Comparison of ENCODE assay signal across 1 cellular context in the genomic region with DNA sequence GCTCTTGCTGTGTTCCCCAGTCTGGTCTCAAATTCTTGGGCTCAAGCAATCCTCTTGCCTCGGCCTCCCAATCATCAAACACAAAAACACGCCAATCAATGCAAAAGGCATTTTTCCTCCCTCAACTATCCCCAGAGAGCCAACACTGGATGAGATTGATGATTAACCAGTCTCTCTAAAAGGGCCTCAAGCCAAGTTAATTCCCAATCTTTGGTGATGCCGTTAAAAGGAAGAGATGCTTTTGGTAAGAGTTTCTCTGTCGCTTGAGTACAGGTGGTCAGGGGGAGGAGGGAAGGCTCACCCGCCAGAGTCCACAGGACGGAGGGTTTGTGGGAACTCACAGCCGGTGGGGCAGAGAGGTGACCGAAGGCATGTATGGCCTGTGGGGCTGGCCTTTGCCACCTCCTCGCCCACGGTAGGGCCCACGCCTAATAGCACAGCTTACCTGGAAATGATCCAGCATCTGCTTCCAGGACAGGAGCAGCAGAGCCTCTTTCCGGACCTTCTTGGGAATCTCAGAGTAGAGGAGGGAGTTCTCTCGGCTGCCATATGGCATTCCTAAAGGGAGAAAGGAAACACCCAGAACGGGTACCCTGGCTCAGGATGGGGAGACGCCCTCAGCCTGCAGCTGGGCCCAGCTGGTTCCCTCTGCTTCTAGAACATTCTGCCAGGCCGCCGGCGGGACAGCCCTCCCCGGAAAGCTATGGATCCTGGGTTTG.
TF ChIP-seq lines count a peak whose summit lies in the region.

No MANE protein-coding gene starts in this region.

TF ChIP-seq in HepG2, 621 proteins besides CTCF, POLR2A, EP300 and RAD21 (continued from another document and continues in another):
- TF ChIP-seq, protein P1, sequence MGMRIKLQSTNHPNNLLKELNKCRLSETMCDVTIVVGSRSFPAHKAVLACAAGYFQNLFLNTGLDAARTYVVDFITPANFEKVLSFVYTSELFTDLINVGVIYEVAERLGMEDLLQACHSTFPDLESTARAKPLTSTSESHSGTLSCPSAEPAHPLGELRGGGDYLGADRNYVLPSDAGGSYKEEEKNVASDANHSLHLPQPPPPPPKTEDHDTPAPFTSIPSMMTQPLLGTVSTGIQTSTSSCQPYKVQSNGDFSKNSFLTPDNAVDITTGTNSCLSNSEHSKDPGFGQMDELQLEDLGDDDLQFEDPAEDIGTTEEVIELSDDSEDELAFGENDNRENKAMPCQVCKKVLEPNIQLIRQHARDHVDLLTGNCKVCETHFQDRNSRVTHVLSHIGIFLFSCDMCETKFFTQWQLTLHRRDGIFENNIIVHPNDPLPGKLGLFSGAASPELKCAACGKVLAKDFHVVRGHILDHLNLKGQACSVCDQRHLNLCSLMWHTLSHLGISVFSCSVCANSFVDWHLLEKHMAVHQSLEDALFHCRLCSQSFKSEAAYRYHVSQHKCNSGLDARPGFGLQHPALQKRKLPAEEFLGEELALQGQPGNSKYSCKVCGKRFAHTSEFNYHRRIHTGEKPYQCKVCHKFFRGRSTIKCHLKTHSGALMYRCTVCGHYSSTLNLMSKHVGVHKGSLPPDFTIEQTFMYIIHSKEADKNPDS (CRISPR knock-in tag; IDR thresholded peaks at IDR 0.05): no peak
- TF ChIP-seq, protein P2, sequence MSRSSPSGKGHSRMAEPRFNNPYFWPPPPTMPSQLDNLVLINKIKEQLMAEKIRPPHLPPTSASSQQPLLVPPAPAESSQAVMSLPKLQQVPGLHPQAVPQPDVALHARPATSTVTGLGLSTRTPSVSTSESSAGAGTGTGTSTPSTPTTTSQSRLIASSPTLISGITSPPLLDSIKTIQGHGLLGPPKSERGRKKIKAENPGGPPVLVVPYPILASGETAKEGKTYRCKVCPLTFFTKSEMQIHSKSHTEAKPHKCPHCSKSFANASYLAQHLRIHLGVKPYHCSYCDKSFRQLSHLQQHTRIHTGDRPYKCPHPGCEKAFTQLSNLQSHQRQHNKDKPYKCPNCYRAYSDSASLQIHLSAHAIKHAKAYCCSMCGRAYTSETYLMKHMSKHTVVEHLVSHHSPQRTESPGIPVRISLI (CRISPR knock-in tag; IDR thresholded peaks at IDR 0.05; ENCODE audit: borderline replicate concordance): peak; percentile 67; the same call in 1 of the 2 replicates
- TF ChIP-seq KDM4B (CRISPR knock-in tag; IDR thresholded peaks at IDR 0.05): no peak
- no peak for TF ChIP-seq EEA1 (CRISPR knock-in tag; IDR thresholded peaks at IDR 0.05; ENCODE audit: borderline replicate concordance)
- no peak for TF ChIP-seq ZNF605 (CRISPR knock-in tag; IDR thresholded peaks at IDR 0.05)
- TF ChIP-seq, protein P3, sequence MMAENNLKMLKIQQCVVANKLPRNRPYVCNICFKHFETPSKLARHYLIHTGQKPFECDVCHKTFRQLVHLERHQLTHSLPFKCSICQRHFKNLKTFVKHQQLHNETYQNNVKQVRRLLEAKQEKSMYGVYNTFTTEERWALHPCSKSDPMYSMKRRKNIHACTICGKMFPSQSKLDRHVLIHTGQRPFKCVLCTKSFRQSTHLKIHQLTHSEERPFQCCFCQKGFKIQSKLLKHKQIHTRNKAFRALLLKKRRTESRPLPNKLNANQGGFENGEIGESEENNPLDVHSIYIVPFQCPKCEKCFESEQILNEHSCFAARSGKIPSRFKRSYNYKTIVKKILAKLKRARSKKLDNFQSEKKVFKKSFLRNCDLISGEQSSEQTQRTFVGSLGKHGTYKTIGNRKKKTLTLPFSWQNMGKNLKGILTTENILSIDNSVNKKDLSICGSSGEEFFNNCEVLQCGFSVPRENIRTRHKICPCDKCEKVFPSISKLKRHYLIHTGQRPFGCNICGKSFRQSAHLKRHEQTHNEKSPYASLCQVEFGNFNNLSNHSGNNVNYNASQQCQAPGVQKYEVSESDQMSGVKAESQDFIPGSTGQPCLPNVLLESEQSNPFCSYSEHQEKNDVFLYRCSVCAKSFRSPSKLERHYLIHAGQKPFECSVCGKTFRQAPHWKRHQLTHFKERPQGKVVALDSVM (CRISPR knock-in tag; IDR thresholded peaks at IDR 0.05): peak; percentile 100
- no peak for TF ChIP-seq EZH2 (conservative IDR thresholded peaks at IDR 0.05; ENCODE audit: low read depth, low read length)
- TF ChIP-seq FOSL1 (CRISPR knock-in tag; IDR thresholded peaks at IDR 0.05; ENCODE audit: borderline replicate concordance): no peak
- peak; percentile 58; the same call in 1 of the 2 replicates for TF ChIP-seq HIVEP1 (CRISPR knock-in tag; IDR thresholded peaks at IDR 0.05)
- TF ChIP-seq, protein P4, sequence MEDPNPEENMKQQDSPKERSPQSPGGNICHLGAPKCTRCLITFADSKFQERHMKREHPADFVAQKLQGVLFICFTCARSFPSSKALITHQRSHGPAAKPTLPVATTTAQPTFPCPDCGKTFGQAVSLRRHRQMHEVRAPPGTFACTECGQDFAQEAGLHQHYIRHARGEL (CRISPR knock-in tag; IDR thresholded peaks at IDR 0.05): no peak
- TF ChIP-seq ZSCAN31 (CRISPR knock-in tag; IDR thresholded peaks at IDR 0.05; ENCODE audit: low read depth): peak; percentile 57; the same call in 1 of the 2 replicates
- TF ChIP-seq PAX8 (CRISPR knock-in tag; IDR thresholded peaks at IDR 0.05; ENCODE audit: borderline replicate concordance): no peak
- no peak for TF ChIP-seq CAMTA2 (CRISPR knock-in tag; IDR thresholded peaks at IDR 0.05; ENCODE audit: borderline replicate concordance)
- peak; percentile 76 for TF ChIP-seq DRAP1 (CRISPR knock-in tag; IDR thresholded peaks at IDR 0.05)
- TF ChIP-seq NR0B2 (CRISPR knock-in tag; IDR thresholded peaks at IDR 0.05): no peak
- TF ChIP-seq ZNF12 (CRISPR knock-in tag; IDR thresholded peaks at IDR 0.05): peak; percentile 59; the same call in 1 of the 2 replicates
- peak; percentile 59; the same call in 1 of the 2 replicates for TF ChIP-seq MEIS2 (CRISPR knock-in tag; IDR thresholded peaks at IDR 0.05)
- TF ChIP-seq, protein P5, sequence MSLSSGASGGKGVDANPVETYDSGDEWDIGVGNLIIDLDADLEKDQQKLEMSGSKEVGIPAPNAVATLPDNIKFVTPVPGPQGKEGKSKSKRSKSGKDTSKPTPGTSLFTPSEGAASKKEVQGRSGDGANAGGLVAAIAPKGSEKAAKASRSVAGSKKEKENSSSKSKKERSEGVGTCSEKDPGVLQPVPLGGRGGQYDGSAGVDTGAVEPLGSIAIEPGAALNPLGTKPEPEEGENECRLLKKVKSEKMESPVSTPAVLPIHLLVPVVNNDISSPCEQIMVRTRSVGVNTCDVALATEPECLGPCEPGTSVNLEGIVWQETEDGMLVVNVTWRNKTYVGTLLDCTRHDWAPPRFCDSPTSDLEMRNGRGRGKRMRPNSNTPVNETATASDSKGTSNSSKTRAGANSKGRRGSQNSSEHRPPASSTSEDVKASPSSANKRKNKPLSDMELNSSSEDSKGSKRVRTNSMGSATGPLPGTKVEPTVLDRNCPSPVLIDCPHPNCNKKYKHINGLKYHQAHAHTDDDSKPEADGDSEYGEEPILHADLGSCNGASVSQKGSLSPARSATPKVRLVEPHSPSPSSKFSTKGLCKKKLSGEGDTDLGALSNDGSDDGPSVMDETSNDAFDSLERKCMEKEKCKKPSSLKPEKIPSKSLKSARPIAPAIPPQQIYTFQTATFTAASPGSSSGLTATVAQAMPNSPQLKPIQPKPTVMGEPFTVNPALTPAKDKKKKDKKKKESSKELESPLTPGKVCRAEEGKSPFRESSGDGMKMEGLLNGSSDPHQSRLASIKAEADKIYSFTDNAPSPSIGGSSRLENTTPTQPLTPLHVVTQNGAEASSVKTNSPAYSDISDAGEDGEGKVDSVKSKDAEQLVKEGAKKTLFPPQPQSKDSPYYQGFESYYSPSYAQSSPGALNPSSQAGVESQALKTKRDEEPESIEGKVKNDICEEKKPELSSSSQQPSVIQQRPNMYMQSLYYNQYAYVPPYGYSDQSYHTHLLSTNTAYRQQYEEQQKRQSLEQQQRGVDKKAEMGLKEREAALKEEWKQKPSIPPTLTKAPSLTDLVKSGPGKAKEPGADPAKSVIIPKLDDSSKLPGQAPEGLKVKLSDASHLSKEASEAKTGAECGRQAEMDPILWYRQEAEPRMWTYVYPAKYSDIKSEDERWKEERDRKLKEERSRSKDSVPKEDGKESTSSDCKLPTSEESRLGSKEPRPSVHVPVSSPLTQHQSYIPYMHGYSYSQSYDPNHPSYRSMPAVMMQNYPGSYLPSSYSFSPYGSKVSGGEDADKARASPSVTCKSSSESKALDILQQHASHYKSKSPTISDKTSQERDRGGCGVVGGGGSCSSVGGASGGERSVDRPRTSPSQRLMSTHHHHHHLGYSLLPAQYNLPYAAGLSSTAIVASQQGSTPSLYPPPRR (CRISPR knock-in tag; IDR thresholded peaks at IDR 0.05; ENCODE audit: borderline replicate concordance): peak; percentile 55; the same call in 1 of the 2 replicates
- no peak for TF ChIP-seq ZNF615 (CRISPR knock-in tag; IDR thresholded peaks at IDR 0.05; ENCODE audit: borderline replicate concordance)
- no peak for TF ChIP-seq ZNF446 (CRISPR knock-in tag; IDR thresholded peaks at IDR 0.05)
- TF ChIP-seq, protein P6, sequence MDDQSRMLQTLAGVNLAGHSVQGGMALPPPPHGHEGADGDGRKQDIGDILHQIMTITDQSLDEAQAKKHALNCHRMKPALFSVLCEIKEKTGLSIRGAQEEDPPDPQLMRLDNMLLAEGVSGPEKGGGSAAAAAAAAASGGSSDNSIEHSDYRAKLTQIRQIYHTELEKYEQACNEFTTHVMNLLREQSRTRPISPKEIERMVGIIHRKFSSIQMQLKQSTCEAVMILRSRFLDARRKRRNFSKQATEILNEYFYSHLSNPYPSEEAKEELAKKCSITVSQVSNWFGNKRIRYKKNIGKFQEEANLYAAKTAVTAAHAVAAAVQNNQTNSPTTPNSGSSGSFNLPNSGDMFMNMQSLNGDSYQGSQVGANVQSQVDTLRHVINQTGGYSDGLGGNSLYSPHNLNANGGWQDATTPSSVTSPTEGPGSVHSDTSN (CRISPR knock-in tag; IDR thresholded peaks at IDR 0.05; ENCODE audit: borderline replicate concordance): no peak
- TF ChIP-seq ZNF782 (CRISPR knock-in tag; IDR thresholded peaks at IDR 0.05; ENCODE audit: borderline replicate concordance): 0 out of 2 replicates have a peak, but pooled peaks have one; percentile 42
- no peak for TF ChIP-seq ZNF382 (CRISPR knock-in tag; IDR thresholded peaks at IDR 0.05; ENCODE audit: borderline replicate concordance)
- TF ChIP-seq, protein P7, sequence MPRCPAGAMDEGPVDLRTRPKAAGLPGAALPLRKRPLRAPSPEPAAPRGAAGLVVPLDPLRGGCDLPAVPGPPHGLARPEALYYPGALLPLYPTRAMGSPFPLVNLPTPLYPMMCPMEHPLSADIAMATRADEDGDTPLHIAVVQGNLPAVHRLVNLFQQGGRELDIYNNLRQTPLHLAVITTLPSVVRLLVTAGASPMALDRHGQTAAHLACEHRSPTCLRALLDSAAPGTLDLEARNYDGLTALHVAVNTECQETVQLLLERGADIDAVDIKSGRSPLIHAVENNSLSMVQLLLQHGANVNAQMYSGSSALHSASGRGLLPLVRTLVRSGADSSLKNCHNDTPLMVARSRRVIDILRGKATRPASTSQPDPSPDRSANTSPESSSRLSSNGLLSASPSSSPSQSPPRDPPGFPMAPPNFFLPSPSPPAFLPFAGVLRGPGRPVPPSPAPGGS (CRISPR knock-in tag; IDR thresholded peaks at IDR 0.05): no peak
- 0 out of 2 replicates have a peak, but pooled peaks have one; percentile 44 for TF ChIP-seq FOXA3 (CRISPR knock-in tag; IDR thresholded peaks at IDR 0.05)
- peak; percentile 59; the same call in 1 of the 2 replicates for TF ChIP-seq TFAP4 (IDR thresholded peaks at IDR 0.05; ENCODE audit: borderline replicate concordance, low read depth)
- no peak for TF ChIP-seq SOX13 (IDR thresholded peaks at IDR 0.05)
- peak in 1 of 2 experiments; percentile 60; a peak in 2 of 4 replicates for TF ChIP-seq SOX13 (CRISPR knock-in tag; conservative IDR thresholded peaks at IDR 0.05 in 1 of 2, IDR thresholded peaks at IDR 0.05 in 1 of 2)
- peak; percentile 59 for TF ChIP-seq YEATS4 (CRISPR knock-in tag; IDR thresholded peaks at IDR 0.05; ENCODE audit: borderline replicate concordance)
- no peak for TF ChIP-seq CHD2 (IDR thresholded peaks at IDR 0.05; ENCODE audit: low read depth, low read length)
- TF ChIP-seq, protein P8, sequence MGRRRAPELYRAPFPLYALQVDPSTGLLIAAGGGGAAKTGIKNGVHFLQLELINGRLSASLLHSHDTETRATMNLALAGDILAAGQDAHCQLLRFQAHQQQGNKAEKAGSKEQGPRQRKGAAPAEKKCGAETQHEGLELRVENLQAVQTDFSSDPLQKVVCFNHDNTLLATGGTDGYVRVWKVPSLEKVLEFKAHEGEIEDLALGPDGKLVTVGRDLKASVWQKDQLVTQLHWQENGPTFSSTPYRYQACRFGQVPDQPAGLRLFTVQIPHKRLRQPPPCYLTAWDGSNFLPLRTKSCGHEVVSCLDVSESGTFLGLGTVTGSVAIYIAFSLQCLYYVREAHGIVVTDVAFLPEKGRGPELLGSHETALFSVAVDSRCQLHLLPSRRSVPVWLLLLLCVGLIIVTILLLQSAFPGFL (CRISPR knock-in tag; IDR thresholded peaks at IDR 0.05): no peak
- no peak for TF ChIP-seq TGIF2 (CRISPR knock-in tag; IDR thresholded peaks at IDR 0.05)
- 0 out of 2 replicates have a peak, but pooled peaks have one; percentile 80 for TF ChIP-seq DNMT3B (CRISPR knock-in tag; conservative IDR thresholded peaks at IDR 0.05)
